ENCODE assay signal across 14 cellular contexts in genomic region chr4:117324851-117325491, GRCh38.
DNase-seq lines count a peak whose midpoint lies in the region; ATAC-seq and TF ChIP-seq lines count a peak whose summit lies in the region.
"Had no signal": no experiment of that assay in that cellular context is flagged by ENCODE, and none has a peak within 500 bp of the region (broad histone marks: within the 10 kb centered on the region; RNA-seq: fewer than 3 reads in every experiment).

No MANE protein-coding gene starts in this region.

- no peak for ATAC-seq in HG03571 (IDR thresholded peaks at IDR 0.05; ENCODE audit: unreplicated experiment)
- ATAC-seq in GM19463 (IDR thresholded peaks at IDR 0.05; ENCODE audit: unreplicated experiment) = no peak
- ATAC-seq: natural killer cell had no signal

- CTCF ChIA-PET in BJ (lab: Yijun Ruan, JAX) = no interaction called here

- TF ChIP-seq CTCF in BJ (IDR thresholded peaks at IDR 0.05; ENCODE audit: insufficient read depth, low read depth, low read length) (no peak), kidney epithelial cell (IDR thresholded peaks at IDR 0.05; ENCODE audit: insufficient read depth, low read length, poor library complexity, severe bottlenecking) (no peak)

- H3K27me3 ChIP-seq in BJ (ENCODE audit: control insufficient read depth, insufficient read depth, low read length) (no peaks in the 10 kb centered on the region), kidney epithelial cell (ENCODE audit: control insufficient read depth, insufficient read depth, low read length) (no peaks in the 10 kb centered on the region)
- H3K27me3 ChIP-seq: spleen, upper lobe of left lung had no signal

- DNase-seq in BJ (ENCODE audit: low read depth) (peak; percentile 32), HT1080 (ENCODE audit: low read depth) (peak; percentile 96), astrocyte of the hippocampus (ENCODE audit: low read depth, low spot score) (peak; percentile 90), kidney epithelial cell (ENCODE audit: low read depth) (peak; percentile 90), HT-29 (ENCODE audit: low spot score) (no peak), occipital lobe (lab: John Stamatoyannopoulos, UW) (no peak)
- DNase-seq: activated CD4-positive, alpha-beta T cell treated with anti-CD3 and anti-CD28 coated beads, Interleukin-2, amount 50 U/mL, for 48 hours; Kasumi-1; kidney; natural killer cell; spleen; upper lobe of left lung had no signal

- H3K4me3 ChIP-seq in BJ (ENCODE audit: low read depth, low read length) (no peak overlapping the region), kidney epithelial cell (ENCODE audit: low read depth, low read length) (peak overlapping the region; percentile 42)
- H3K4me3 ChIP-seq: spleen, upper lobe of left lung had no signal

- no peaks in the 10 kb centered on the region for H3K36me3 ChIP-seq in BJ (ENCODE audit: control insufficient read depth, insufficient read depth, low read length)
- H3K36me3 ChIP-seq in kidney epithelial cell (ENCODE audit: control insufficient read depth, insufficient read depth, low read length) = no peaks in the 10 kb centered on the region
- H3K36me3 ChIP-seq: spleen, upper lobe of left lung had no signal

- POLR2A ChIA-PET in BJ (lab: Charles Lee) = no interaction called here

Comparison
In these comparisons a context has a peak if more than half of its experiments do, and no peak if none do; other contexts are left out.
1. DNase-seq: peak in BJ (single experiment), HT1080 (single experiment), astrocyte of the hippocampus (single experiment) and kidney epithelial cell (single experiment); none in HT-29 (single experiment) and occipital lobe (single experiment).